ENCODE assay signal across 8 cellular contexts in the genomic region with DNA sequence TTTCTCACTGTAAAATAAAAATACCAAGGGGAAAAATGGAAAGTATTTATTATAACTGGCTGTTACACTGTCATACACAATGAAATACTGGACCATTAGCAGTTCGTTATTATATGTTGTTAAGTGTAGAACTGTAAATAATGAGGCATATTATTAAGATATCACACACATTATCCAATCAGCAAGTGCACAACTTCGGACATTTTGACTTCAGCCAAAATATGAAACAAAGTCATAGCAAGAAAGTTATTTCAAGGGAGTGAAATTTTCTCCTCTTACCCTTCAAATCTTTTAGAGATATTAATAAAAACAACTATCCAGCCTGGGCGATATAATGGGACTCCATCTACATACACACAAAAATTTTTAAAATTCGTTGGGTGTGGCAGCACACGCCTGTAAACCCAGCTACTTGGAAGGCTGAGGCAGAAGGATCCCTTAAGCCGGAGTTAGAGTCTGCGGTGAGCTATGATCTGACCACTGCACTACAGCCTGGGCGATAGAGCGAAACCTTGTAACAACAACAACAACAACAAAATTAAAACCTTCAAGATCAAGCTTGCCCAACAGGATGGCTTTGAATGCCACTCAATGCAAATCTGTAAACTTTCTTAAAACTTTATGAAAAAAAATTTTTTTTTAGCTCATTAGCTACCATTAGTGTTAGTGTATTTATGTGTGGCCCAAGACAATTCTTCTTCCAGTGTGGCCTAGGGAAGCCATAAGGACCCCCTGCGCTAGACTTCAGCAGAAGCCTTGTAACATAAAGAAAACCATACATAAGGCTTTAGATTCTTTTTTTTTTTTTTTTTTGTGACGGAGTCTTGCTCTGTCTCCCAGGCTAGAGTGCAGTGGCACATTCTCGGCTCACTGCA. TPM values are rescaled to one million over a fixed set of nuclear protein-coding genes. Genes with fewer than 3 reads are reported as not detected.
DNase-seq lines count a peak whose midpoint lies in the region; ATAC-seq and TF ChIP-seq lines count a peak whose summit lies in the region.

No MANE protein-coding gene starts in this region.

- H2AFZ ChIP-seq in DND-41 (ENCODE audit: low read depth, low read length) (peak overlapping the region; percentile 89), IMR-90 (replicated peaks; ENCODE audit: low read length, poor library complexity) (no peak overlapping the region)

- H3K4me1 ChIP-seq in DND-41 (ENCODE audit: insufficient read depth, low read length) = peaks cover 59% of the 10 kb centered on the region
- H3K4me1 ChIP-seq in IMR-90 (ENCODE audit: control insufficient read depth, insufficient read depth, low read length) = no peaks in the 10 kb centered on the region
- H3K4me1 ChIP-seq in adipocyte (ENCODE audit: control insufficient read depth, insufficient read depth, low read length) = peaks cover 24% of the 10 kb centered on the region
- peaks cover 6% of the 10 kb centered on the region for H3K4me1 ChIP-seq in mesodermal cell (ENCODE audit: control insufficient read depth, insufficient read depth, low read length, poor library complexity, severe bottlenecking)
- peaks cover 4% of the 10 kb centered on the region for H3K4me1 ChIP-seq in foreskin keratinocyte

- H2BK120ac ChIP-seq in IMR-90 (ENCODE audit: low read depth, low read length) = no peak overlapping the region

- H3K36me3 ChIP-seq in DND-41 (ENCODE audit: insufficient read depth, low read length) (peaks cover 17% of the 10 kb centered on the region; the same call in 1 of the 2 replicates), IMR-90 (ENCODE audit: control insufficient read depth, insufficient read depth, low read length) (no peaks in the 10 kb centered on the region), adipocyte (ENCODE audit: control insufficient read depth, insufficient read depth, low read length, severe bottlenecking) (no peaks in the 10 kb centered on the region), mesodermal cell (ENCODE audit: control insufficient read depth, insufficient read depth, low read length) (peaks cover 5% of the 10 kb centered on the region)

- no peak overlapping the region for H3K14ac ChIP-seq in IMR-90 (replicated peaks; ENCODE audit: low read depth, low read length)

- CTCF ChIA-PET in IMR-90 (lab: Yijun Ruan, JAX) = no interaction called here

- no peak overlapping the region for H4K5ac ChIP-seq in IMR-90 (ENCODE audit: low read depth, low read length)

- no peak overlapping the region for H2BK5ac ChIP-seq in IMR-90 (ENCODE audit: low read depth, low read length, poor library complexity, severe bottlenecking)

- TF ChIP-seq CTCF in DND-41 (IDR thresholded peaks at IDR 0.05; ENCODE audit: borderline replicate concordance, extremely low read depth, low read length, poor library complexity, severe bottlenecking) = no peak
- TF ChIP-seq CTCF in IMR-90 (conservative IDR thresholded peaks at IDR 0.05; ENCODE audit: low read depth, low read length) = no peak
- no peak for TF ChIP-seq CTCF in foreskin keratinocyte (conservative IDR thresholded peaks at IDR 0.05)

- H3K18ac ChIP-seq in IMR-90 (ENCODE audit: low read depth, low read length) = no peak overlapping the region

- ATAC-seq in DND-41 (ENCODE audit: insufficient read depth, low read depth) (no peak), IMR-90 (ENCODE audit: low read depth) (no peak), foreskin keratinocyte (no peak)

- no peaks in the 10 kb centered on the region for H3K9me1 ChIP-seq in IMR-90 (ENCODE audit: insufficient read depth, low read length)

- POLR2A ChIA-PET in IMR-90 (lab: Charles Lee; ENCODE audit: unreplicated experiment) = interaction anchor here (0.6 kb wide), 1 partner anchor 8 kb away, joined by 3 read pairs; no protein-coding TSS in a partner anchor

- no peak overlapping the region for H4K91ac ChIP-seq in IMR-90 (ENCODE audit: insufficient read depth, low read depth, low read length)

- H2AK5ac ChIP-seq in IMR-90 (ENCODE audit: low read depth, low read length) = 0 out of 2 replicates have a peak overlapping the region, but pooled peaks have one; percentile 2

- TF ChIP-seq POLR2A in IMR-90 (IDR thresholded peaks at IDR 0.05; ENCODE audit: low read depth, low read length) = no peak

- intact Hi-C loops in IMR-90 (cut with micrococcal nuclease) = loop anchor here (2.0 to 5.0 kb wide), 2 partner anchors 141 to 245 kb away; no protein-coding TSS in a partner anchor

- no peak overlapping the region for H3K23ac ChIP-seq in IMR-90 (ENCODE audit: low read depth, low read length)

- no peak overlapping the region for H3K4ac ChIP-seq in IMR-90 (ENCODE audit: low read depth, low read length)

- no CpG with 5 or more reads among the region's 12 CpGs for WGBS in IMR-90 (ENCODE audit: extremely low coverage in 2 of 2, insufficient read length in 1 of 2), 2 experiments
- 86 to 91% methylated on average over 8 of the region's 12 CpGs for WGBS in mesodermal cell (ENCODE audit: insufficient coverage in 2 of 2), 2 experiments

- H3K79me2 ChIP-seq in DND-41 (ENCODE audit: insufficient read depth, low read length) = peaks cover 94% of the 10 kb centered on the region

- peak overlapping the region; percentile 95 for H3K27ac ChIP-seq in DND-41 (ENCODE audit: low read length)
- H3K27ac ChIP-seq in IMR-90 (ENCODE audit: insufficient read depth, low read length) = 0 out of 2 replicates have a peak overlapping the region, but pooled peaks have one; percentile 68
- H3K27ac ChIP-seq in mesodermal cell (ENCODE audit: low read depth, low read length, severe bottlenecking) = peak overlapping the region; percentile 96
- no peak overlapping the region for H3K27ac ChIP-seq in foreskin keratinocyte

- no peak overlapping the region for H2BK15ac ChIP-seq in IMR-90 (ENCODE audit: low read depth, low read length)

- H2AK9ac ChIP-seq in IMR-90 (replicated peaks; ENCODE audit: low read depth, low read length, poor library complexity) = no peak overlapping the region

- DNase-seq in DND-41 (peak; percentile 14), IMR-90 (no peak), adipocyte (ENCODE audit: low read depth) (no peak), foreskin keratinocyte (no peak), COLO829 (ENCODE audit: low spot score) (no peak), COR-L47 (lab: John Stamatoyannopoulos, UW) (no peak), NCI-H510A (lab: John Stamatoyannopoulos, UW) (no peak)

- H3K79me1 ChIP-seq in IMR-90 (ENCODE audit: low read depth in 1 of 2, low read length in 2 of 2) = peaks cover 14 to 23% of the 10 kb centered on the region in 2 experiments

- no peak overlapping the region for H3K56ac ChIP-seq in IMR-90 (ENCODE audit: extremely low read depth, insufficient read depth, low read length)

- H3K4me2 ChIP-seq in DND-41 (ENCODE audit: insufficient read depth, low read length) = peak overlapping the region; percentile 97
- no peak overlapping the region; the same call in 1 of the 2 replicates for H3K4me2 ChIP-seq in IMR-90 (ENCODE audit: low read depth, low read length)

- in situ Hi-C loops in IMR-90 (cut with MboI; ENCODE audit: low sequenced_read_pairs) = no loop called here

- H3K4me3 ChIP-seq in DND-41 (ENCODE audit: low read depth in 1 of 2, low read length in 2 of 2) (peak overlapping the region; percentile 63 to 85), IMR-90 (ENCODE audit: insufficient read depth, low read depth, low read length) (peak overlapping the region; percentile 81; the same call in 1 of the 2 replicates), adipocyte (ENCODE audit: low read length) (peak overlapping the region; percentile 92), mesodermal cell (ENCODE audit: extremely low read depth, insufficient read depth, low read length, poor library complexity, severe bottlenecking) (peak overlapping the region; percentile 66)

- H3K9ac ChIP-seq in DND-41 (ENCODE audit: low read depth, low read length) (peak overlapping the region; percentile 71), IMR-90 (ENCODE audit: low read depth, low read length) (no peak overlapping the region), adipocyte (ENCODE audit: low read length) (peak overlapping the region; percentile 94)

- BruUV-seq in IMR-90 (replicated peaks; lab: Mats Ljungman, UMichigan) = no TSS peak

- dilution Hi-C loops in IMR-90 (cut with HindIII; ENCODE audit: low sequenced_read_pairs, unreplicated experiment) = no loop called here

- peak overlapping the region; percentile 43 to 81; a peak in 2 of 4 replicates for H4K8ac ChIP-seq in IMR-90 (ENCODE audit: low read depth in 2 of 2, low read length in 2 of 2)

- H4K20me1 ChIP-seq in DND-41 (ENCODE audit: insufficient read depth, low read length) (no peaks in the 10 kb centered on the region), IMR-90 (ENCODE audit: insufficient read depth, low read length) (no peaks in the 10 kb centered on the region)

- H2BK20ac ChIP-seq in IMR-90 (ENCODE audit: low read depth, low read length) = no peak overlapping the region

- no peak for TF ChIP-seq RAD21 in IMR-90 (IDR thresholded peaks at IDR 0.05; ENCODE audit: low read length)

- H3K9me3 ChIP-seq in DND-41 (ENCODE audit: insufficient read depth, low read length, severe bottlenecking) (no peaks in the 10 kb centered on the region), IMR-90 (ENCODE audit: control insufficient read depth, insufficient read depth, low read length) (no peaks in the 10 kb centered on the region), adipocyte (ENCODE audit: control insufficient read depth, low read length) (no peaks in the 10 kb centered on the region), mesodermal cell (ENCODE audit: control insufficient read depth, low read length) (no peaks in the 10 kb centered on the region)

- H3K27me3 ChIP-seq in DND-41 (ENCODE audit: insufficient read depth, low read length, poor library complexity) (no peaks in the 10 kb centered on the region), IMR-90 (ENCODE audit: control insufficient read depth, insufficient read depth, low read length) (no peaks in the 10 kb centered on the region), adipocyte (replicated peaks; ENCODE audit: control insufficient read depth, insufficient read depth, low read length) (no peaks in the 10 kb centered on the region), foreskin keratinocyte (no peaks in the 10 kb centered on the region)

TF ChIP-seq in IMR-90, 13 proteins besides CTCF, POLR2A, EP300 and RAD21:
- TF ChIP-seq BHLHE40 (IDR thresholded peaks at IDR 0.05; ENCODE audit: low read depth, low read length) = no peak

RNA-seq across cellular contexts. Expression of a gene that starts 1.3 kb away (rescaled TPM):
- total RNA-seq in IMR-90 (2012; rRNA removed) (7.0 and 21.1 TPM in 2 replicates), foreskin keratinocyte (41.9 and 44.2 TPM in 2 replicates)
- polyA plus RNA-seq in IMR-90 (2012; rRNA removed) (14.3 and 14.4 TPM in 2 replicates), foreskin keratinocyte (39.3 and 42.5 TPM in 2 replicates)
- polyA plus RNA-seq in IMR-90 (2012; cell fraction: cytosol; rRNA removed) = 5.4 and 6.6 TPM in 2 replicates
- polyA plus RNA-seq in IMR-90 (2012; cell fraction: nucleus; rRNA removed; ENCODE audit: low replicate concordance) = 0.89 and 3.2 TPM in 2 replicates
- 44.0 TPM for polyA plus RNA-seq in mesodermal cell (2013, experiment 1 of 2)
- polyA plus RNA-seq in mesodermal cell (2013, experiment 2 of 2) = 59.3 TPM

RNA-seq across cellular contexts. Expression of a gene that starts 40.2 kb away (rescaled TPM):
- 387 and 407 TPM in 2 replicates for total RNA-seq in IMR-90 (2012; rRNA removed)
- polyA plus RNA-seq in IMR-90 (2012; rRNA removed) = 233 and 259 TPM in 2 replicates
- polyA plus RNA-seq in IMR-90 (2012; cell fraction: cytosol; rRNA removed) = 127 and 219 TPM in 2 replicates
- polyA plus RNA-seq in IMR-90 (2012; cell fraction: nucleus; rRNA removed; ENCODE audit: low replicate concordance) = 170 and 331 TPM in 2 replicates
- 341 TPM for polyA plus RNA-seq in mesodermal cell (2013, experiment 1 of 2)
- polyA plus RNA-seq in mesodermal cell (2013, experiment 2 of 2) = 366 TPM
- total RNA-seq in foreskin keratinocyte = 353 and 362 TPM in 2 replicates
- polyA plus RNA-seq in foreskin keratinocyte = 214 and 244 TPM in 2 replicates
